ENCODE assay signal across 26 cellular contexts in the genomic region with DNA sequence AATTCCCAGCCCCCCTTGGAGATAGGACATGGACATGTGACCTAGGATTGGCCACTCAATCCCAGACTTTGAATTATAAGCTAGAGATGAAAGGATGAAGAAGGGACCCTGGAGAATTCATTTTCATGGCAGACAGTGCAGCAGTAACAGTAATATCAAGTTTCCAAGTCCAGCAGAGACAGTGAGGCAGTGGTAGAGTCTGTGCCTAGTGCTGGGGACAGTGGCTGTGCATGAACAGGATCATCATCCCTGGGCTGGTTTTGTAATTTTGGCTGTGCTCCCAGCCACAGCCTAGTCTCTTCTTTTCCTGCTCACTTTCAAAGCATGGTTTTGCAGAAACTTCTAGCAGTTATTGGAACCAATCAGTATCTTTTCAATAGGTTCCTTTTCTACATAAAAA. TPM values are rescaled to one million over a fixed set of nuclear protein-coding genes. Genes with fewer than 3 reads are reported as not detected.
DNase-seq lines count a peak whose midpoint lies in the region; ATAC-seq, FAIRE-seq and TF ChIP-seq lines count a peak whose summit lies in the region.
"Had no signal": no experiment of that assay in that cellular context is flagged by ENCODE, and none has a peak within 500 bp of the region (broad histone marks: within the 10 kb centered on the region; RNA-seq: fewer than 3 reads in every experiment).

No MANE protein-coding gene starts in this region.

- peaks cover 75% of the 10 kb centered on the region for H3K36me3 Mint-ChIP-seq in activated naive CD8-positive, alpha-beta T cell treated with anti-CD3 and anti-CD28 coated beads, Interleukin-2, amount 50 U/mL, for 24 hours (ENCODE audit: low read depth)
- peaks cover 37% of the 10 kb centered on the region for H3K36me3 Mint-ChIP-seq in activated naive CD8-positive, alpha-beta T cell treated with anti-CD3 and anti-CD28 coated beads for 36 hours
- H3K36me3 Mint-ChIP-seq: neural progenitor cell had no signal

- H3K36me3 ChIP-seq in OCI-LY7 (ENCODE audit: insufficient read depth, low read length) (peaks cover 7% of the 10 kb centered on the region; the same call in 1 of the 2 replicates), GM12878 (ENCODE audit: control insufficient read depth in 2 of 2, insufficient read depth in 2 of 2, low read length in 1 of 2) (peaks cover 13 to 21% of the 10 kb centered on the region in 2 experiments)
- H3K36me3 ChIP-seq: esophagus squamous epithelium, neural progenitor cell had no signal

- TF ChIP-seq RAD21 in GM12878 (IDR thresholded peaks at IDR 0.05; ENCODE audit: insufficient read depth, low read depth, low read length), result no peak

- BruUV-seq in OCI-LY7 (replicated peaks; lab: Mats Ljungman, UMichigan), result no TSS peak
- BruUV-seq in GM12878 (replicated peaks; lab: Mats Ljungman, UMichigan), result no TSS peak

- H3K9ac ChIP-seq in GM12878 (ENCODE audit: control insufficient read depth, insufficient read depth, low read length), result no peak overlapping the region
- H3K9ac ChIP-seq: neural progenitor cell, parathyroid adenoma had no signal

- no peak overlapping the region for H3K4me3 Mint-ChIP-seq in activated naive CD8-positive, alpha-beta T cell treated with anti-CD3 and anti-CD28 coated beads, Interleukin-2, amount 50 U/mL, for 24 hours
- H3K4me3 Mint-ChIP-seq in activated naive CD8-positive, alpha-beta T cell treated with anti-CD3 and anti-CD28 coated beads for 36 hours, result no peak overlapping the region
- H3K4me3 Mint-ChIP-seq: activated naive CD8-positive, alpha-beta T cell; IgD-negative memory B cell; neural progenitor cell had no signal

- H3K9me3 ChIP-seq in OCI-LY7 (ENCODE audit: low read length) (peaks cover 18% of the 10 kb centered on the region; the same call in 1 of the 2 replicates), GM12878 (replicated peaks; ENCODE audit: control insufficient read depth, insufficient read depth, low read length) (peaks cover 6% of the 10 kb centered on the region)
- H3K9me3 ChIP-seq: esophagus squamous epithelium had no signal

- peaks cover 13% of the 10 kb centered on the region for H3K9me3 Mint-ChIP-seq in activated naive CD8-positive, alpha-beta T cell treated with anti-CD3 and anti-CD28 coated beads, Interleukin-2, amount 50 U/mL, for 24 hours
- H3K9me3 Mint-ChIP-seq in activated naive CD8-positive, alpha-beta T cell treated with anti-CD3 and anti-CD28 coated beads for 36 hours, result peaks cover 10% of the 10 kb centered on the region
- H3K9me3 Mint-ChIP-seq: IgD-negative memory B cell had no signal

- POLR2A ChIA-PET in OCI-LY7 (lab: Charles Lee) (interaction anchor here (0.6 to 2.7 kb wide), 11 partner anchors 10 to 232 kb away, joined by 3 to 17 read pairs (median 4); no protein-coding TSS in a partner anchor), GM12878 (lab: Charles Lee) (interaction anchor here (0.6 to 5.3 kb wide), 15 partner anchors 11 to 181 kb away, joined by 3 to 42 read pairs (median 3); no protein-coding TSS in a partner anchor)

- RAD21 ChIA-PET in GM12878 (lab: Charles Lee; ENCODE audit: unreplicated experiment), result interaction anchor here (0.6 to 8.3 kb wide), 13 partner anchors 9 to 381 kb away, joined by 3 to 257 read pairs (median 5); partner anchors contain the start of gene CD84

- H3K27ac Mint-ChIP-seq in activated naive CD8-positive, alpha-beta T cell treated with anti-CD3 and anti-CD28 coated beads, Interleukin-2, amount 50 U/mL, for 24 hours, result peak overlapping the region; percentile 82
- H3K27ac Mint-ChIP-seq in activated naive CD8-positive, alpha-beta T cell treated with anti-CD3 and anti-CD28 coated beads for 36 hours, result no peak overlapping the region
- H3K27ac Mint-ChIP-seq: neural progenitor cell had no signal

- H3K4me1 ChIP-seq in OCI-LY7 (ENCODE audit: insufficient read depth, low read length, poor library complexity, severe bottlenecking), result peaks cover 60% of the 10 kb centered on the region
- H3K4me1 ChIP-seq in GM12878 (ENCODE audit: control insufficient read depth, insufficient read depth, low read length), result peaks cover 30% of the 10 kb centered on the region
- H3K4me1 ChIP-seq: esophagus squamous epithelium, neural progenitor cell, parathyroid adenoma had no signal

- no peaks in the 10 kb centered on the region for H3K9me2 ChIP-seq in OCI-LY7 (ENCODE audit: insufficient read depth, low read length)

- DNase-seq in activated naive CD8-positive, alpha-beta T cell treated with anti-CD3 and anti-CD28 coated beads, Interleukin-2, amount 50 U/mL, for 24 hours, result no peak
- DNase-seq in activated naive CD8-positive, alpha-beta T cell treated with anti-CD3 and anti-CD28 coated beads for 36 hours, result no peak
- no peak for DNase-seq in OCI-LY7 (ENCODE audit: low spot score)
- DNase-seq in GM12878 (ENCODE audit: low read depth, low spot score), result no peak
- DNase-seq in central memory CD4-positive, alpha-beta T cell, result no peak
- DNase-seq: cortex of kidney, EL, esophagus squamous epithelium, foreskin melanocyte, kidney glomerular epithelial cell, NCI-H1048, NCI-H1930, NCI-H524, PC-3, small intestine, trophoblast cell had no signal

- H3K4me2 ChIP-seq in OCI-LY7 (ENCODE audit: low read length) (peak overlapping the region; percentile 9; the same call in 1 of the 2 replicates), GM12878 (ENCODE audit: control insufficient read depth, insufficient read depth) (no peak overlapping the region)
- H3K4me2 ChIP-seq: neural progenitor cell had no signal

- H2AFZ ChIP-seq in OCI-LY7 (ENCODE audit: low read length) (peak overlapping the region; percentile 47; the same call in 1 of the 2 replicates), GM12878 (ENCODE audit: control insufficient read depth, low read depth, low read length) (no peak overlapping the region)
- H2AFZ ChIP-seq: neural progenitor cell, parathyroid adenoma had no signal

- H3K4me3 ChIP-seq in OCI-LY7 (ENCODE audit: low read depth, low read length, poor library complexity, severe bottlenecking) (no peak overlapping the region), GM12878 (no peak overlapping the region)
- H3K4me3 ChIP-seq: esophagus squamous epithelium, neural progenitor cell had no signal

- H3K27me3 ChIP-seq in GM12878 (replicated peaks in 1 of 2; ENCODE audit: control insufficient read depth in 2 of 2, insufficient read depth in 2 of 2, low read length in 1 of 2), result no peaks in the 10 kb centered on the region
- H3K27me3 ChIP-seq: neural progenitor cell had no signal

- SMC1A ChIA-PET in GM12878 (lab: Charles Lee; ENCODE audit: uncharacterized antibody, unreplicated experiment), result interaction anchor here (0.7 to 7.1 kb wide), 22 partner anchors 10 to 416 kb away, joined by 3 to 395 read pairs (median 4); partner anchors contain the start of gene SLAMF6

- CTCF ChIA-PET in OCI-LY7 (lab: Charles Lee; ENCODE audit: unreplicated experiment), result interaction anchor here (1.6 to 2.7 kb wide), 3 partner anchors 66 to 233 kb away, joined by 5 to 9 read pairs (median 6); no protein-coding TSS in a partner anchor
- CTCF ChIA-PET in GM12878 (lab: Yijun Ruan, JAX), result interaction anchor here (0.9 to 9.9 kb wide), 16 partner anchors 9 to 416 kb away, joined by 3 to 355 read pairs (median 7); partner anchors contain the start of gene CD84

- H3K4me1 Mint-ChIP-seq in activated naive CD8-positive, alpha-beta T cell treated with anti-CD3 and anti-CD28 coated beads, Interleukin-2, amount 50 U/mL, for 24 hours, result peaks cover 65% of the 10 kb centered on the region
- peaks cover 46% of the 10 kb centered on the region for H3K4me1 Mint-ChIP-seq in activated naive CD8-positive, alpha-beta T cell treated with anti-CD3 and anti-CD28 coated beads for 36 hours

- no peaks in the 10 kb centered on the region for H3K79me2 ChIP-seq in OCI-LY7 (ENCODE audit: insufficient read depth, low read depth, low read length)
- H3K79me2 ChIP-seq in GM12878 (ENCODE audit: control insufficient read depth, insufficient read depth, low read length), result no peaks in the 10 kb centered on the region
- H3K79me2 ChIP-seq: parathyroid adenoma had no signal

- intact Hi-C loops in OCI-LY7 (cut with micrococcal nuclease; ENCODE audit: unreplicated experiment) (loop anchor here (5.0 kb wide), 2 partner anchors 267 to 407 kb away; partner anchors contain the start of genes COPA and NCSTN), GM12878 (cut with micrococcal nuclease; ENCODE audit: unreplicated experiment) (loop anchor here (5.0 kb wide), 2 partner anchors 267 to 417 kb away; partner anchors contain the start of genes CASQ1, COPA and NCSTN)

- in situ Hi-C loops in GM12878 (cut with MboI), result loop anchor here (5.0 kb wide), 2 partner anchors 62 to 182 kb away; no protein-coding TSS in a partner anchor

- ATAC-seq in activated naive CD8-positive, alpha-beta T cell treated with anti-CD3 and anti-CD28 coated beads, Interleukin-2, amount 50 U/mL, for 24 hours, result no peak
- ATAC-seq in GM12878, result no peak
- ATAC-seq in HG02973 (IDR thresholded peaks at IDR 0.05; ENCODE audit: unreplicated experiment), result no peak
- ATAC-seq in HG02938 (IDR thresholded peaks at IDR 0.05; ENCODE audit: unreplicated experiment), result no peak
- ATAC-seq: PC-3, SK-N-SH treated with all-trans-retinoic acid at 6 μM for 48 hours had no signal

- H3K27me3 Mint-ChIP-seq in activated naive CD8-positive, alpha-beta T cell treated with anti-CD3 and anti-CD28 coated beads, Interleukin-2, amount 50 U/mL, for 24 hours, result no peaks in the 10 kb centered on the region
- no peaks in the 10 kb centered on the region for H3K27me3 Mint-ChIP-seq in activated naive CD8-positive, alpha-beta T cell treated with anti-CD3 and anti-CD28 coated beads for 36 hours
- H3K27me3 Mint-ChIP-seq: activated naive CD8-positive, alpha-beta T cell; IgD-negative memory B cell had no signal

- H4K20me1 ChIP-seq in OCI-LY7 (ENCODE audit: insufficient read depth, low read length) (no peaks in the 10 kb centered on the region), GM12878 (ENCODE audit: control insufficient read depth, insufficient read depth) (no peaks in the 10 kb centered on the region)

- TF ChIP-seq POLR2A in GM12878 (IDR thresholded peaks at IDR 0.05; ENCODE audit: low read depth, low read length), result no peak; the same call in none of the 2 replicates

- TF ChIP-seq CTCF in OCI-LY7 (conservative IDR thresholded peaks at IDR 0.05; ENCODE audit: low read length), result no peak
- no peak for TF ChIP-seq CTCF in GM12878 (IDR thresholded peaks at IDR 0.05 in 2 of 3, conservative IDR thresholded peaks at IDR 0.05 in 1 of 3; ENCODE audit: control insufficient read depth in 2 of 3, extremely low read depth in 1 of 3, insufficient read depth in 1 of 3, low read depth in 3 of 3, low read length in 3 of 3)

- FAIRE-seq in GM12878 (lab: Jason Lieb, UNC), result no peak
- FAIRE-seq: astrocyte, H1, small intestine had no signal

- no peak for TF ChIP-seq EP300 in GM12878 (IDR thresholded peaks at IDR 0.05; ENCODE audit: borderline replicate concordance in 1 of 2, control insufficient read depth in 1 of 2, low read depth in 2 of 2, low read length in 2 of 2)

- no peak overlapping the region for H3K27ac ChIP-seq in OCI-LY7 (ENCODE audit: low read depth, low read length, poor library complexity, severe bottlenecking)
- peak overlapping the region; percentile 45; the same call in 1 of the 2 replicates for H3K27ac ChIP-seq in GM12878 (ENCODE audit: control insufficient read depth, insufficient read depth)
- H3K27ac ChIP-seq: esophagus squamous epithelium, neural progenitor cell, parathyroid adenoma had no signal

RNA-seq across cellular contexts. Expression of gene CD84, which starts 29.6 kb away (rescaled TPM):
- total RNA-seq in activated naive CD8-positive, alpha-beta T cell treated with anti-CD3 and anti-CD28 coated beads for 36 hours, result 10 to 100 TPM; 13.5 to 13.7 TPM
- total RNA-seq in OCI-LY7 (2014; rRNA removed; shearing (Covaris generic)), result 23.3 and 23.4 TPM in 2 replicates
- total RNA-seq in OCI-LY7 (2022) (22.2 and 28.8 TPM in 2 replicates), GM12878 (2014; rRNA removed) (12.3 and 15.2 TPM in 2 replicates), GM12878 (2014; rRNA removed; fragmentation: Illumina TruSeq; extraction: Trizol) (13.8 and 14.5 TPM in 2 replicates), GM12878 (2021) (10.4 and 14.2 TPM in 2 replicates)
- total RNA-seq in GM12878 (2013; cell fraction: nucleolus; rRNA removed), result 245 and 258 TPM in 2 replicates
- 12.7 TPM for polyA plus RNA-seq in GM12878 (2011; ENCODE audit: low read depth)
- polyA plus RNA-seq in GM12878 (2011; rRNA removed) (18.1 and 20.8 TPM in 2 replicates), GM12878 (2014; fragmentation: Illumina TruSeq; extraction: Trizol) (20.3 and 26.6 TPM in 2 replicates), GM12878 (2014; fragmentation: Nextera tagmentation; extraction: Ambion mirVana) (1 to 10 TPM; 3.4 to 6.8 TPM), GM12878 (2014; rRNA removed) (9.3 and 11.2 TPM in 2 replicates), GM12878 (2016; fragmentation: Nextera tagmentation; extraction: Ambion mirVana) (1 to 10 TPM; 7.5 to 7.9 TPM)
- 7.7 and 7.8 TPM in 2 replicates for polyA plus RNA-seq in GM12878 (2011; cell fraction: cytosol; rRNA removed)
- 20.4 and 23.3 TPM in 2 replicates for polyA plus RNA-seq in GM12878 (2011; cell fraction: nucleus; rRNA removed)
- polyA plus RNA-seq in GM12878 (2012), result 9.2 and 10.5 TPM in 2 replicates
- 21.3 and 24.2 TPM in 2 replicates for polyA minus RNA-seq in GM12878 (2011; rRNA and poly(A)+ RNA removed)
- polyA minus RNA-seq in GM12878 (2011; cell fraction: cytosol; rRNA and poly(A)+ RNA removed), result 2.3 and 2.4 TPM in 2 replicates
- 16.3 and 17.8 TPM in 2 replicates for polyA minus RNA-seq in GM12878 (2011; cell fraction: nucleus; rRNA and poly(A)+ RNA removed)
- total RNA-seq: astrocyte, H1, lung microvascular endothelial cell, PC-3 had no signal
- polyA plus RNA-seq: H1 had no signal

RNA-seq across cellular contexts. Expression of gene SLAMF1, which starts 37.9 kb away (rescaled TPM):
- total RNA-seq in activated naive CD8-positive, alpha-beta T cell treated with anti-CD3 and anti-CD28 coated beads for 36 hours, result 10 to 100 TPM; 39.8 to 41.6 TPM
- 0.32 and 0.36 TPM in 2 replicates for total RNA-seq in OCI-LY7 (2014; rRNA removed; shearing (Covaris generic))
- 0.42 and 0.72 TPM in 2 replicates for total RNA-seq in OCI-LY7 (2022)
- 1,111 and 1,167 TPM in 2 replicates for total RNA-seq in GM12878 (2013; cell fraction: nucleolus; rRNA removed)
- 121 and 136 TPM in 2 replicates for total RNA-seq in GM12878 (2014; rRNA removed)
- total RNA-seq in GM12878 (2014; rRNA removed; fragmentation: Illumina TruSeq; extraction: Trizol), result 134 and 145 TPM in 2 replicates
- total RNA-seq in GM12878 (2021), result 125 and 140 TPM in 2 replicates
- polyA plus RNA-seq in GM12878 (2011; ENCODE audit: low read depth), result 41.2 TPM
- polyA plus RNA-seq in GM12878 (2011; rRNA removed), result 260 and 289 TPM in 2 replicates
- 194 and 205 TPM in 2 replicates for polyA plus RNA-seq in GM12878 (2011; cell fraction: cytosol; rRNA removed)
- polyA plus RNA-seq in GM12878 (2011; cell fraction: nucleus; rRNA removed), result 385 and 567 TPM in 2 replicates
- 73.7 and 121 TPM in 2 replicates for polyA plus RNA-seq in GM12878 (2012)
- 134 and 155 TPM in 2 replicates for polyA plus RNA-seq in GM12878 (2014; fragmentation: Illumina TruSeq; extraction: Trizol)
- polyA plus RNA-seq in GM12878 (2014; fragmentation: Nextera tagmentation; extraction: Ambion mirVana), result 100 to 1,000 TPM; 128 to 145 TPM
- 154 and 204 TPM in 2 replicates for polyA plus RNA-seq in GM12878 (2014; rRNA removed)
- polyA plus RNA-seq in GM12878 (2016; fragmentation: Nextera tagmentation; extraction: Ambion mirVana), result 10 to 100 TPM; 87.3 to 89.7 TPM
- polyA minus RNA-seq in GM12878 (2011; rRNA and poly(A)+ RNA removed), result 378 and 409 TPM in 2 replicates
- polyA minus RNA-seq in GM12878 (2011; cell fraction: cytosol; rRNA and poly(A)+ RNA removed), result 105 and 108 TPM in 2 replicates
- 309 and 389 TPM in 2 replicates for polyA minus RNA-seq in GM12878 (2011; cell fraction: nucleus; rRNA and poly(A)+ RNA removed)
- total RNA-seq: astrocyte, H1, lung microvascular endothelial cell, PC-3 had no signal
- polyA plus RNA-seq: H1 had no signal

Comparison
In these comparisons a context has a peak if more than half of its experiments do, and no peak if none do; other contexts are left out.
1. RNA of gene SLAMF1, which starts 37.9 kb away (total RNA-seq): 121 to 1,167 TPM in GM12878 and 39.8 to 41.6 TPM in activated naive CD8-positive, alpha-beta T cell treated with anti-CD3 and anti-CD28 coated beads for 36 hours; 0.32 to 0.72 TPM in OCI-LY7; every median in the first group is over 10 times any median in the second.